26 cellular contexts compared by ENCODE assay signal in the genomic region with DNA sequence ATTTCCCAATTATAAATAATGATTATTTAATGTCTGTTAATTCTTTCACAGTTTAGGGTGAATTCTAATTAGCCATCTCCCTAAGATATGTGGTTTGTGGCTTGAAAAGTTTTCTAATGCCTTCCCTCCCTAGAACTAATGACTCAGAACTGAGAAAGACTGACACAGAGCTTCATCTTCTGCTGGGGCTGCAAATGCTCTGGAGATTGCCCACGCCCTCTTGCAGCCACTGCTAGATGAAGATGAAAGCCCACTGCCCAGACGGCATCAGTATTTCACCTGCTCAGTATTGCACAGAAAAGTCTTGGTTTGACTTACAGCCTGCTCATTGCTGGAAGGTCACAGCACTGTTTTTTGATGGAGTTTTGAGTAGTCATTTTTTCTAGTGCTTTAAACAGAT.
A peak's percentile ranks its signal among the peaks of the same experiment; 100 is the strongest.
DNase-seq lines count a peak whose midpoint lies in the region; ATAC-seq and TF ChIP-seq lines count a peak whose summit lies in the region.
"Had no signal": no experiment of that assay in that cellular context is flagged by ENCODE, and none has a peak within 500 bp of the region (broad histone marks: within the 10 kb centered on the region; RNA-seq: fewer than 3 reads in every experiment).

No MANE protein-coding gene starts in this region.

- no peak for TF ChIP-seq POLR2A in GM18505 (IDR thresholded peaks at IDR 0.05; ENCODE audit: borderline replicate concordance, extremely low read depth, insufficient read depth, insufficient read length)

- no peaks in the 10 kb centered on the region for H3K9me2 ChIP-seq in MM.1S (replicated peaks; ENCODE audit: insufficient read depth, low read length)

- no peaks in the 10 kb centered on the region for H3K27me3 Mint-ChIP-seq in neural crest cell (ENCODE audit: low read depth)
- H3K27me3 Mint-ChIP-seq: naive B cell had no signal

- no peak overlapping the region for H3K4me3 Mint-ChIP-seq in neural crest cell
- H3K4me3 Mint-ChIP-seq: effector memory CD8-positive, alpha-beta T cell; naive B cell had no signal

- no peaks in the 10 kb centered on the region for H3K36me3 ChIP-seq in MM.1S (replicated peaks; ENCODE audit: insufficient read depth, low read length)
- H3K36me3 ChIP-seq: cardiac muscle cell, esophagus muscularis mucosa, MG63, upper lobe of right lung, WERI-Rb-1 had no signal

- no peaks in the 10 kb centered on the region for H3K27me3 ChIP-seq in MM.1S (replicated peaks; ENCODE audit: insufficient read depth, low read length)
- H3K27me3 ChIP-seq: cardiac muscle cell, esophagus muscularis mucosa, MG63, spleen, upper lobe of right lung had no signal

- ATAC-seq in GM21529 (IDR thresholded peaks at IDR 0.05; ENCODE audit: unreplicated experiment) (no peak), GM18505 (IDR thresholded peaks at IDR 0.05; ENCODE audit: unreplicated experiment) (no peak)
- ATAC-seq: A549; effector memory CD8-positive, alpha-beta T cell; left ventricle myocardium superior; PC-3; Right ventricle myocardium inferior; upper lobe of right lung had no signal

- H3K79me2 ChIP-seq in MM.1S (ENCODE audit: low read length), result no peaks in the 10 kb centered on the region

- TF ChIP-seq CTCF in neural crest cell (conservative IDR thresholded peaks at IDR 0.05) (no peak), MM.1S (IDR thresholded peaks at IDR 0.05; ENCODE audit: low read length) (no peak)

- peak; percentile 72 for DNase-seq in activated CD4-positive, alpha-beta T cell treated with anti-CD3 and anti-CD28 coated beads for 48 hours
- DNase-seq in activated CD4-positive, alpha-beta T cell treated with anti-CD3 and anti-CD28 coated beads for 4 hours, result no peak
- DNase-seq in stimulated activated CD4-positive, alpha-beta T cell treated with anti-CD3 and anti-CD28 coated beads, Interleukin-15, amount 100 ng/mL, for 48 hours (ENCODE audit: low read depth in 2 of 2), result peak; percentile 16 to 33
- no peak for DNase-seq in stimulated activated CD4-positive, alpha-beta T cell treated with anti-CD3 and anti-CD28 coated beads, Interleukin-4, amount 100 ng/mL, for 4 hours
- DNase-seq in neural crest cell (ENCODE audit: low read depth, low spot score) (no peak), MM.1S (no peak)
- DNase-seq: activated effector memory CD4-positive, alpha-beta T cell treated with anti-CD3 and anti-CD28 coated beads, Interleukin-2, amount 50 U/mL, for 16 hours; effector memory CD8-positive, alpha-beta T cell; GF-D8; left ventricle myocardium superior; MG63; naive B cell; NCI-H1417 treated with DMSO at 0.1 percent for 48 hours; NCI-H2081 treated with DMSO at 0.1 percent for 48 hours; NCI-H446; PC-3; spleen; upper lobe of right lung; WERI-Rb-1 had no signal

- no peak overlapping the region for H3K4me3 ChIP-seq in MM.1S (ENCODE audit: low read length)
- H3K4me3 ChIP-seq: A549, cardiac muscle cell, coronary artery, esophagus muscularis mucosa, MG63, spleen, upper lobe of right lung had no signal

- peaks cover 16% of the 10 kb centered on the region for H3K9me3 Mint-ChIP-seq in neural crest cell
- H3K9me3 Mint-ChIP-seq: effector memory CD8-positive, alpha-beta T cell had no signal

- H3K27ac Mint-ChIP-seq in neural crest cell (ENCODE audit: unreplicated experiment), result peak overlapping the region; percentile 86

- no peak overlapping the region for H3K4me2 ChIP-seq in MM.1S (ENCODE audit: low read depth, low read length)
- H3K4me2 ChIP-seq: A549 had no signal

- peaks cover 6% of the 10 kb centered on the region for H3K4me1 Mint-ChIP-seq in neural crest cell

- no peak overlapping the region for H3K9ac ChIP-seq in MM.1S (ENCODE audit: low read length)

- H3F3A ChIP-seq in MM.1S (ENCODE audit: insufficient read depth, low read length), result no peaks in the 10 kb centered on the region

- H3K4me1 ChIP-seq in MM.1S (ENCODE audit: low read length), result no peaks in the 10 kb centered on the region
- H3K4me1 ChIP-seq: A549, esophagus muscularis mucosa, spleen, upper lobe of right lung had no signal

- peaks cover 20% of the 10 kb centered on the region for H3K36me3 Mint-ChIP-seq in neural crest cell (ENCODE audit: low read depth)

- H4K20me1 ChIP-seq in MM.1S (ENCODE audit: insufficient read depth, low read length), result no peaks in the 10 kb centered on the region

- no peak overlapping the region for H2AFZ ChIP-seq in MM.1S (ENCODE audit: low read length)

- no peaks in the 10 kb centered on the region for H3K9me3 ChIP-seq in MM.1S (replicated peaks; ENCODE audit: insufficient read depth, low read length)
- H3K9me3 ChIP-seq: A549, MG63, upper lobe of right lung had no signal

- no peak overlapping the region for H3K27ac ChIP-seq in MM.1S (ENCODE audit: low read length)
- H3K27ac ChIP-seq: A549, cardiac muscle cell, coronary artery, esophagus muscularis mucosa, spleen, upper lobe of right lung, WERI-Rb-1 had no signal

Comparison
In these comparisons a context has a peak if more than half of its experiments do, and no peak if none do; other contexts are left out.
1. DNase-seq: peak in activated CD4-positive, alpha-beta T cell treated with anti-CD3 and anti-CD28 coated beads for 48 hours (single experiment) and stimulated activated CD4-positive, alpha-beta T cell treated with anti-CD3 and anti-CD28 coated beads, Interleukin-15, amount 100 ng/mL, for 48 hours (2 of 2); none in activated CD4-positive, alpha-beta T cell treated with anti-CD3 and anti-CD28 coated beads for 4 hours (0 of 2), stimulated activated CD4-positive, alpha-beta T cell treated with anti-CD3 and anti-CD28 coated beads, Interleukin-4, amount 100 ng/mL, for 4 hours (0 of 2), neural crest cell (single experiment) and MM.1S (single experiment).